In genomic region chr6:139944976-139945375, GRCh38 we compare ENCODE assay signal across 16 cellular contexts.
"Had no signal": no experiment of that assay in that cellular context is flagged by ENCODE, and none has a peak within 500 bp of the region (broad histone marks: within the 10 kb centered on the region; RNA-seq: fewer than 3 reads in every experiment).

No MANE protein-coding gene starts in this region.

- H3K4me3 ChIP-seq: body of pancreas, sigmoid colon, thoracic aorta had no signal

- H3K9me3 ChIP-seq: body of pancreas, sigmoid colon, thoracic aorta had no signal

- DNase-seq: activated CD4-positive, alpha-beta memory T cell treated with anti-CD3 and anti-CD28 coated beads for 36 hours; activated CD4-positive, alpha-beta T cell treated with anti-CD3 and anti-CD28 coated beads for 48 hours; activated effector memory CD4-positive, alpha-beta T cell treated with anti-CD3 and anti-CD28 coated beads, Interleukin-2, amount 50 U/mL, for 16 hours; activated naive CD4-positive, alpha-beta T cell treated with anti-CD3 and anti-CD28 coated beads, Interleukin-2, amount 10 ng/mL, durations not matched to agents 7 days and 5 days; activated T-cell treated with anti-CD3 and anti-CD28 coated beads, Interleukin-2, amount 50 U/mL, for 72 hours; body of pancreas; foreskin fibroblast; immature natural killer cell; left ventricle myocardium superior; occipital lobe; retina; sigmoid colon; stimulated activated CD4-positive, alpha-beta T cell treated with anti-CD3 and anti-CD28 coated beads, Interleukin-2, amount 100 ng/mL, for 48 hours; stimulated activated CD8-positive, alpha-beta memory T cell treated with anti-CD3 and anti-CD28 coated beads, Interleukin-4, amount 100 ng/mL, for 48 hours; stimulated activated naive B cell treated with anti-CD40 and anti-IgM and Interleukin-4, amounts not matched to agents 10 μg/mL and 1 μg/mL and 100 μg/mL, for 72 hours had no signal

- H3K36me3 ChIP-seq: sigmoid colon, thoracic aorta had no signal

- H3K4me1 ChIP-seq: body of pancreas had no signal

- H3K27ac ChIP-seq: body of pancreas had no signal

- H3K27me3 ChIP-seq: body of pancreas, sigmoid colon had no signal
